ENCODE assay signal across 30 cellular contexts in the genomic region with DNA sequence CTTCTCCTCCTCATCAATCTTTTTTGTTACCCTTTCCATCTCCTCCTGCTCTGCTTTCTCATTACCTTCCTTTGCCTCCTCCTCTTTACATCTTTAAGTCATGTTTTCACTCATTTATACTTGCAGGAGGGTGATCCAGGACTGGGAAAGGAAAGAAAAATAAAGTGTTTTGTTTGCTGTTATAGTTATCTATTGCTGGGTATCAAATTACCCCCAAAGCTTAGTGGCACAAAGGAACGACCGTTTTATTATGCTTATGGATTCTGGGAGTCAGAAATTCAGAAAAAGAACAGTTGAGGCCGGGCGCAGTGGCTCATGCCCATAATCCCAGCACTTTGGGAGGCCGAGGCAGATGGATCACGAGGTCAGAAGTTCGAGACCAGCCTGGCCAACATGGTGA.
"Had no signal": no experiment of that assay in that cellular context is flagged by ENCODE, and none has a peak within 500 bp of the region (broad histone marks: within the 10 kb centered on the region; RNA-seq: fewer than 3 reads in every experiment).

No MANE protein-coding gene starts in this region.

- H3K9me3 Mint-ChIP-seq: immature natural killer cell; naive thymus-derived CD8-positive, alpha-beta T cell; nephron; neural crest cell; stimulated activated naive CD8-positive, alpha-beta T cell treated with anti-CD3 and anti-CD28 coated beads, Interleukin-15, Interleukin-2, amounts not matched to agents 100 ng/mL and 50 ng/mL, for 24 hours had no signal

- H3K27ac Mint-ChIP-seq: immature natural killer cell; nephron; stimulated activated naive CD8-positive, alpha-beta T cell treated with anti-CD3 and anti-CD28 coated beads, Interleukin-15, Interleukin-2, amounts not matched to agents 100 ng/mL and 50 ng/mL, for 24 hours had no signal

- H3K4me3 Mint-ChIP-seq: immature natural killer cell; nephron; neural crest cell; stimulated activated naive CD8-positive, alpha-beta T cell treated with anti-CD3 and anti-CD28 coated beads, Interleukin-15, Interleukin-2, amounts not matched to agents 100 ng/mL and 50 ng/mL, for 24 hours had no signal

- H3K4me3 ChIP-seq: left lung, lower lobe of right lung, pancreas, prostate gland, skin epidermis, suprapubic skin, thoracic aorta, tibial artery, upper lobe of right lung had no signal

- DNase-seq: hippocampal formation; immature natural killer cell; kidney; left colon; left lung; lower lobe of right lung; mammary epithelial cell; mesenchymal stem cell; naive thymus-derived CD8-positive, alpha-beta T cell; nucleus accumbens; pancreas; posterior cingulate gyrus; retina; stimulated activated CD4-positive, alpha-beta T cell treated with anti-CD3 and anti-CD28 coated beads, Interleukin-12 subunit alpha, Interleukin-12 subunit beta, amount 100 ng/mL, for 4 hours; stimulated activated CD4-positive, alpha-beta T cell treated with anti-CD3 and anti-CD28 coated beads, Interleukin-15, amount 100 ng/mL, for 24 hours; stimulated activated CD4-positive, alpha-beta T cell treated with anti-CD3 and anti-CD28 coated beads, Interleukin-2, amount 100 ng/mL, for 24 hours; stimulated activated CD4-positive, alpha-beta T cell treated with anti-CD3 and anti-CD28 coated beads, Interleukin-4, amount 100 ng/mL, for 1 hour; stimulated activated naive CD4-positive, alpha-beta T cell; tibial artery; trophoblast cell; upper lobe of right lung had no signal

- H3K36me3 ChIP-seq: left lung, lower lobe of right lung, pancreas, prostate gland, suprapubic skin, thoracic aorta, tibial artery, upper lobe of right lung had no signal

- H3K9me3 ChIP-seq: left lung, lower lobe of right lung, pancreas, prostate gland, suprapubic skin, thoracic aorta, tibial artery, upper lobe of right lung had no signal

- H3K36me3 Mint-ChIP-seq: naive thymus-derived CD8-positive, alpha-beta T cell had no signal

- ATAC-seq: left colon; left lung; lower lobe of right lung; naive thymus-derived CD8-positive, alpha-beta T cell; pancreas; right cardiac atrium; sciatic nerve; upper lobe of right lung had no signal

- H3K4me1 ChIP-seq: lower lobe of right lung, pancreas, prostate gland, suprapubic skin, tibial artery, upper lobe of right lung had no signal

- H3K4me1 Mint-ChIP-seq: immature natural killer cell, nephron, neural crest cell had no signal

- H3K27me3 ChIP-seq: left lung, pancreas, suprapubic skin, upper lobe of right lung had no signal

- H3K27ac ChIP-seq: left lung, lower lobe of right lung, pancreas, prostate gland, skin epidermis, suprapubic skin, thoracic aorta, tibial artery, upper lobe of right lung had no signal

- H3K27me3 Mint-ChIP-seq: stimulated activated naive CD8-positive, alpha-beta T cell treated with anti-CD3 and anti-CD28 coated beads, Interleukin-15, Interleukin-2, amounts not matched to agents 100 ng/mL and 50 ng/mL, for 24 hours had no signal
